9 cellular contexts compared by ENCODE assay signal in the genomic region with DNA sequence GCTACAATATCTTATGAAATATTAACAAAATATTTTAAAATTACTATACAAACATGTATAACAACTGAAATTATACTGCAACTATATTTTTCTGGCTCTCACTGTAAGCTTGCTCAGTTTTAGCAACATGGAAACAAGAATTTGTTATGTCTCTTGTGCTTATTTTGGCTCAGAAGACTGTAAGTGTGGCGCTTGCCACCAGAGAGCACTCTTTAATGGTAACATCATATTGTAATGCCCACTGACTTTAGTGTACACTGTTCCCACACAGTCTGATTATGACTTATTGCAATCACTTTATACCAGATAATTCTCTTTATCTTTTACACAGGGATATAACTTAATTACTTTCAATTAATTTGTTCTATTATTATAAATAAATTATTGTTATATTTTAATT.
DNase-seq lines count a peak whose midpoint lies in the region; ATAC-seq and TF ChIP-seq lines count a peak whose summit lies in the region.
"Had no signal": no experiment of that assay in that cellular context is flagged by ENCODE, and none has a peak within 500 bp of the region (broad histone marks: within the 10 kb centered on the region; RNA-seq: fewer than 3 reads in every experiment).

No MANE protein-coding gene starts in this region.

- H3K4ac ChIP-seq in H9 (ENCODE audit: low read depth, low read length): no peak overlapping the region

- no peak overlapping the region for H4K5ac ChIP-seq in H9 (ENCODE audit: insufficient read length, low read depth, low read length)

- no peak overlapping the region for H2BK12ac ChIP-seq in H9 (ENCODE audit: insufficient read length, low read depth, low read length)

- H3K9ac ChIP-seq in H9 (ENCODE audit: extremely low read depth, insufficient read length, low read length): no peak overlapping the region

- H3K4me1 Mint-ChIP-seq in H9 (no peaks in the 10 kb centered on the region), chondrocyte (ENCODE audit: low read depth) (peaks cover 19% of the 10 kb centered on the region)
- no peaks in the 10 kb centered on the region for H3K4me1 Mint-ChIP-seq in activated T-cell treated with anti-CD3 and anti-CD28 coated beads, Interleukin-2, amount 50 U/mL, for 24 hours (ENCODE audit: low read depth)
- H3K4me1 Mint-ChIP-seq: IgD-negative memory B cell had no signal

- no peak overlapping the region for H3K4me3 Mint-ChIP-seq in H9
- H3K4me3 Mint-ChIP-seq in chondrocyte (ENCODE audit: unreplicated experiment): no peak overlapping the region
- no peak overlapping the region for H3K4me3 Mint-ChIP-seq in activated T-cell treated with anti-CD3 and anti-CD28 coated beads, Interleukin-2, amount 50 U/mL, for 24 hours
- H3K4me3 Mint-ChIP-seq: IgD-negative memory B cell had no signal

- H3K9me3 Mint-ChIP-seq in H9 (no peaks in the 10 kb centered on the region), chondrocyte (ENCODE audit: low read depth) (no peaks in the 10 kb centered on the region)
- H3K9me3 Mint-ChIP-seq in activated T-cell treated with anti-CD3 and anti-CD28 coated beads, Interleukin-2, amount 50 U/mL, for 24 hours: no peaks in the 10 kb centered on the region
- H3K9me3 Mint-ChIP-seq: IgD-negative memory B cell had no signal

- intact Hi-C loops in left colon (cut with DNase I, micrococcal nuclease): no loop called here

- no CpG with 5 or more reads among the region's 1 CpG for WGBS in H9 (ENCODE audit: extremely low coverage, insufficient read length, low lambda C conversion rate)

- H3K4me1 ChIP-seq in H9 (ENCODE audit: insufficient read depth, low read length): no peaks in the 10 kb centered on the region

- H3K14ac ChIP-seq in H9 (ENCODE audit: insufficient read depth, low read length): no peak overlapping the region

- H2AFZ ChIP-seq in H9 (ENCODE audit: low read length): no peak overlapping the region

- H3K79me2 ChIP-seq in H9 (ENCODE audit: insufficient read depth, low read length): no peaks in the 10 kb centered on the region

- H3K36me3 Mint-ChIP-seq in H9 (ENCODE audit: insufficient read depth in 1 of 3, low read depth in 3 of 3) (no peaks in the 10 kb centered on the region), chondrocyte (ENCODE audit: low read depth) (no peaks in the 10 kb centered on the region)
- no peaks in the 10 kb centered on the region for H3K36me3 Mint-ChIP-seq in activated T-cell treated with anti-CD3 and anti-CD28 coated beads, Interleukin-2, amount 50 U/mL, for 24 hours (ENCODE audit: low read depth)
- H3K36me3 Mint-ChIP-seq: IgD-negative memory B cell had no signal

- H3K23ac ChIP-seq in H9 (ENCODE audit: insufficient read length, low read depth, low read length): no peak overlapping the region

- no peaks in the 10 kb centered on the region for H3K79me1 ChIP-seq in H9 (ENCODE audit: insufficient read depth, low read depth, low read length, poor library complexity, severe bottlenecking)

- TF ChIP-seq CTCF in H9 (conservative IDR thresholded peaks at IDR 0.05) (peak; percentile 67), chondrocyte (IDR thresholded peaks at IDR 0.05) (peak; percentile 88)

- H3K9me3 ChIP-seq in H9 (ENCODE audit: control insufficient read depth, low read depth, low read length): no peaks in the 10 kb centered on the region

- no peak overlapping the region for H2AK5ac ChIP-seq in H9 (ENCODE audit: insufficient read length, low read length)

- H3K18ac ChIP-seq in H9 (ENCODE audit: insufficient read length, low read depth, low read length): no peak overlapping the region

- no peak overlapping the region for H3K27ac Mint-ChIP-seq in H9
- no peak overlapping the region for H3K27ac Mint-ChIP-seq in chondrocyte (ENCODE audit: unreplicated experiment)
- no peak overlapping the region for H3K27ac Mint-ChIP-seq in activated T-cell treated with anti-CD3 and anti-CD28 coated beads, Interleukin-2, amount 50 U/mL, for 24 hours
- H3K27ac Mint-ChIP-seq: IgD-negative memory B cell had no signal

- no peak overlapping the region for H3T11ph ChIP-seq in H9 (ENCODE audit: low read length)

- H4K8ac ChIP-seq in H9 (replicated peaks; ENCODE audit: insufficient read length, low read depth, low read length): no peak overlapping the region

- no peak overlapping the region for H3K4me2 ChIP-seq in H9 (ENCODE audit: insufficient read depth, insufficient read length, low read length)

- H4K20me1 ChIP-seq in H9 (ENCODE audit: control insufficient read depth, insufficient read depth, insufficient read length): no peaks in the 10 kb centered on the region

- no peaks in the 10 kb centered on the region for H3K27me3 Mint-ChIP-seq in H9 (ENCODE audit: low read depth)
- no peaks in the 10 kb centered on the region for H3K27me3 Mint-ChIP-seq in chondrocyte (ENCODE audit: low read depth)
- no peaks in the 10 kb centered on the region for H3K27me3 Mint-ChIP-seq in activated T-cell treated with anti-CD3 and anti-CD28 coated beads, Interleukin-2, amount 50 U/mL, for 24 hours
- H3K27me3 Mint-ChIP-seq: IgD-negative memory B cell had no signal

- no peak overlapping the region for H2BK120ac ChIP-seq in H9 (ENCODE audit: low read depth, low read length, poor library complexity, severe bottlenecking)

- H3K23me2 ChIP-seq in H9 (ENCODE audit: insufficient read length, low read depth, low read length, poor library complexity, severe bottlenecking): no peaks in the 10 kb centered on the region

- no peaks in the 10 kb centered on the region for H3K27me3 ChIP-seq in H9 (ENCODE audit: insufficient read depth, low read length)

- ATAC-seq in GM19397 (IDR thresholded peaks at IDR 0.05; ENCODE audit: unreplicated experiment) (no peak), left colon (no peak)

- H3K27ac ChIP-seq in H9 (ENCODE audit: insufficient read length, low read depth, low read length): no peak overlapping the region

- no peak overlapping the region for H2BK15ac ChIP-seq in H9 (ENCODE audit: low read depth, low read length)

- peak; percentile 6 for DNase-seq in Daoy (ENCODE audit: low read depth)
- no peak for DNase-seq in H9
- DNase-seq in NCI-H2107 treated with DMSO at 0.1 percent for 48 hours (lab: John Stamatoyannopoulos, UW; ENCODE audit: unreplicated experiment): peak; percentile 45
- DNase-seq in chondrocyte (ENCODE audit: low spot score): no peak
- DNase-seq in activated T-cell treated with anti-CD3 and anti-CD28 coated beads, Interleukin-2, amount 50 U/mL, for 24 hours: no peak
- no peak for DNase-seq in left colon
- no peak for DNase-seq in stimulated activated naive CD4-positive, alpha-beta T cell treated with Interleukin-2 at 50 U/mL for 16 hours (lab: John Stamatoyannopoulos, UW)

- no peak overlapping the region for H2BK20ac ChIP-seq in H9 (ENCODE audit: low read depth, low read length, poor library complexity, severe bottlenecking)

- no peak overlapping the region for H2BK5ac ChIP-seq in H9 (ENCODE audit: insufficient read length, low read length)

- H4K91ac ChIP-seq in H9 (ENCODE audit: insufficient read length, low read depth, low read length): no peak overlapping the region

- H3K56ac ChIP-seq in H9 (ENCODE audit: insufficient read length, low read depth, low read length): no peak overlapping the region

Comparison
In these comparisons a context has a peak if more than half of its experiments do, and no peak if none do; other contexts are left out.
1. DNase-seq: peak in Daoy (single experiment) and NCI-H2107 treated with DMSO at 0.1 percent for 48 hours (single experiment); none in H9 (single experiment), chondrocyte (single experiment), activated T-cell treated with anti-CD3 and anti-CD28 coated beads, Interleukin-2, amount 50 U/mL, for 24 hours (single experiment), left colon (0 of 2) and stimulated activated naive CD4-positive, alpha-beta T cell treated with Interleukin-2 at 50 U/mL for 16 hours (single experiment).